ENCODE assay signal across 1 cellular context in genomic region chr1:31765041-31765467, GRCh38.
A peak's percentile ranks its signal among the peaks of the same experiment; 100 is the strongest.
TF ChIP-seq lines count a peak whose summit lies in the region.

No MANE protein-coding gene starts in this region.

TF ChIP-seq in HEK293, 187 proteins besides CTCF, POLR2A, EP300 and RAD21 (continued from another document and continues in another):
- TF ChIP-seq, protein P1, sequence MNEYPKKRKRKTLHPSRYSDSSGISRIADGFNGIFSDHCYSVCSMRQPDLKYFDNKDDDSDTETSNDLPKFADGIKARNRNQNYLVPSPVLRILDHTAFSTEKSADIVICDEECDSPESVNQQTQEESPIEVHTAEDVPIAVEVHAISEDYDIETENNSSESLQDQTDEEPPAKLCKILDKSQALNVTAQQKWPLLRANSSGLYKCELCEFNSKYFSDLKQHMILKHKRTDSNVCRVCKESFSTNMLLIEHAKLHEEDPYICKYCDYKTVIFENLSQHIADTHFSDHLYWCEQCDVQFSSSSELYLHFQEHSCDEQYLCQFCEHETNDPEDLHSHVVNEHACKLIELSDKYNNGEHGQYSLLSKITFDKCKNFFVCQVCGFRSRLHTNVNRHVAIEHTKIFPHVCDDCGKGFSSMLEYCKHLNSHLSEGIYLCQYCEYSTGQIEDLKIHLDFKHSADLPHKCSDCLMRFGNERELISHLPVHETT (tag by site-specific recombination; IDR thresholded peaks at IDR 0.05): no peak
- TF ChIP-seq ZNF626 (tag by site-specific recombination; IDR thresholded peaks at IDR 0.05) (no peak), ZNF302 (tag by site-specific recombination; IDR thresholded peaks at IDR 0.05; ENCODE audit: low read depth) (no peak), ZNF169 (tag by site-specific recombination; IDR thresholded peaks at IDR 0.05) (no peak), KLF1 (tag by site-specific recombination; IDR thresholded peaks at IDR 0.05) (peak; percentile 45; the same call in 1 of the 2 replicates), ZBTB8A (tag by site-specific recombination; IDR thresholded peaks at IDR 0.05) (no peak), KLF7 (tag by site-specific recombination; IDR thresholded peaks at IDR 0.05; ENCODE audit: borderline replicate concordance) (peak; percentile 22; the same call in 1 of the 2 replicates), ZNF223 (tag by site-specific recombination; IDR thresholded peaks at IDR 0.05) (no peak), ZSCAN18 (tag by site-specific recombination; IDR thresholded peaks at IDR 0.05) (no peak), ZIC2 (tag by site-specific recombination; IDR thresholded peaks at IDR 0.05) (0 out of 2 replicates have a peak, but pooled peaks have one; percentile 11), ZNF571 (tag by site-specific recombination; IDR thresholded peaks at IDR 0.05) (no peak), MEIS1 (CRISPR knock-in tag; IDR thresholded peaks at IDR 0.05; ENCODE audit: borderline replicate concordance) (no peak), ZNF473 (tag by site-specific recombination; IDR thresholded peaks at IDR 0.05) (no peak), BCL11B (tag by site-specific recombination; IDR thresholded peaks at IDR 0.05; ENCODE audit: low read depth) (no peak), FEZF1 (tag by site-specific recombination; IDR thresholded peaks at IDR 0.05) (no peak), ZNF157 (tag by site-specific recombination; IDR thresholded peaks at IDR 0.05) (no peak), ZNF704 (tag by site-specific recombination; IDR thresholded peaks at IDR 0.05) (no peak), ZNF398 (tag by site-specific recombination; IDR thresholded peaks at IDR 0.05) (no peak), ZNF624 (tag by site-specific recombination; IDR thresholded peaks at IDR 0.05) (no peak), ZNF221 (tag by site-specific recombination; IDR thresholded peaks at IDR 0.05; ENCODE audit: borderline replicate concordance) (no peak), ZBTB21 (tag by site-specific recombination; IDR thresholded peaks at IDR 0.05) (no peak), ZNF146 (tag by site-specific recombination; IDR thresholded peaks at IDR 0.05) (no peak), ZNF391 (tag by site-specific recombination; IDR thresholded peaks at IDR 0.05; ENCODE audit: borderline replicate concordance, low read depth) (no peak), ZNF501 (tag by site-specific recombination; IDR thresholded peaks at IDR 0.05) (no peak), ZNF174 (tag by site-specific recombination; IDR thresholded peaks at IDR 0.05) (no peak), HIC1 (tag by site-specific recombination; IDR thresholded peaks at IDR 0.05) (peak; percentile 23), ZNF404 (tag by site-specific recombination; IDR thresholded peaks at IDR 0.05) (no peak), TRIM28 (IDR thresholded peaks at IDR 0.05; ENCODE audit: borderline replicate concordance, low read length) (no peak), RBAK (tag by site-specific recombination; IDR thresholded peaks at IDR 0.05) (no peak), ZNF707 (tag by site-specific recombination; IDR thresholded peaks at IDR 0.05) (no peak), HOXA7 (CRISPR knock-in tag; IDR thresholded peaks at IDR 0.05; ENCODE audit: borderline replicate concordance) (no peak), MZF1 (tag by site-specific recombination; IDR thresholded peaks at IDR 0.05; ENCODE audit: borderline replicate concordance) (no peak), KLF17 (tag by site-specific recombination; IDR thresholded peaks at IDR 0.05) (no peak; the same call in 1 of the 2 replicates), ZNF585B (tag by site-specific recombination; IDR thresholded peaks at IDR 0.05) (no peak)
- TF ChIP-seq, protein P2, sequence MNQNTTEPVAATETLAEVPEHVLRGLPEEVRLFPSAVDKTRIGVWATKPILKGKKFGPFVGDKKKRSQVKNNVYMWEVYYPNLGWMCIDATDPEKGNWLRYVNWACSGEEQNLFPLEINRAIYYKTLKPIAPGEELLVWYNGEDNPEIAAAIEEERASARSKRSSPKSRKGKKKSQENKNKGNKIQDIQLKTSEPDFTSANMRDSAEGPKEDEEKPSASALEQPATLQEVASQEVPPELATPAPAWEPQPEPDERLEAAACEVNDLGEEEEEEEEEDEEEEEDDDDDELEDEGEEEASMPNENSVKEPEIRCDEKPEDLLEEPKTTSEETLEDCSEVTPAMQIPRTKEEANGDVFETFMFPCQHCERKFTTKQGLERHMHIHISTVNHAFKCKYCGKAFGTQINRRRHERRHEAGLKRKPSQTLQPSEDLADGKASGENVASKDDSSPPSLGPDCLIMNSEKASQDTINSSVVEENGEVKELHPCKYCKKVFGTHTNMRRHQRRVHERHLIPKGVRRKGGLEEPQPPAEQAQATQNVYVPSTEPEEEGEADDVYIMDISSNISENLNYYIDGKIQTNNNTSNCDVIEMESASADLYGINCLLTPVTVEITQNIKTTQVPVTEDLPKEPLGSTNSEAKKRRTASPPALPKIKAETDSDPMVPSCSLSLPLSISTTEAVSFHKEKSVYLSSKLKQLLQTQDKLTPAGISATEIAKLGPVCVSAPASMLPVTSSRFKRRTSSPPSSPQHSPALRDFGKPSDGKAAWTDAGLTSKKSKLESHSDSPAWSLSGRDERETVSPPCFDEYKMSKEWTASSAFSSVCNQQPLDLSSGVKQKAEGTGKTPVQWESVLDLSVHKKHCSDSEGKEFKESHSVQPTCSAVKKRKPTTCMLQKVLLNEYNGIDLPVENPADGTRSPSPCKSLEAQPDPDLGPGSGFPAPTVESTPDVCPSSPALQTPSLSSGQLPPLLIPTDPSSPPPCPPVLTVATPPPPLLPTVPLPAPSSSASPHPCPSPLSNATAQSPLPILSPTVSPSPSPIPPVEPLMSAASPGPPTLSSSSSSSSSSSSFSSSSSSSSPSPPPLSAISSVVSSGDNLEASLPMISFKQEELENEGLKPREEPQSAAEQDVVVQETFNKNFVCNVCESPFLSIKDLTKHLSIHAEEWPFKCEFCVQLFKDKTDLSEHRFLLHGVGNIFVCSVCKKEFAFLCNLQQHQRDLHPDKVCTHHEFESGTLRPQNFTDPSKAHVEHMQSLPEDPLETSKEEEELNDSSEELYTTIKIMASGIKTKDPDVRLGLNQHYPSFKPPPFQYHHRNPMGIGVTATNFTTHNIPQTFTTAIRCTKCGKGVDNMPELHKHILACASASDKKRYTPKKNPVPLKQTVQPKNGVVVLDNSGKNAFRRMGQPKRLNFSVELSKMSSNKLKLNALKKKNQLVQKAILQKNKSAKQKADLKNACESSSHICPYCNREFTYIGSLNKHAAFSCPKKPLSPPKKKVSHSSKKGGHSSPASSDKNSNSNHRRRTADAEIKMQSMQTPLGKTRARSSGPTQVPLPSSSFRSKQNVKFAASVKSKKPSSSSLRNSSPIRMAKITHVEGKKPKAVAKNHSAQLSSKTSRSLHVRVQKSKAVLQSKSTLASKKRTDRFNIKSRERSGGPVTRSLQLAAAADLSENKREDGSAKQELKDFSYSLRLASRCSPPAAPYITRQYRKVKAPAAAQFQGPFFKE (tag by site-specific recombination; IDR thresholded peaks at IDR 0.05; ENCODE audit: borderline replicate concordance): no peak
- TF ChIP-seq, protein P3, sequence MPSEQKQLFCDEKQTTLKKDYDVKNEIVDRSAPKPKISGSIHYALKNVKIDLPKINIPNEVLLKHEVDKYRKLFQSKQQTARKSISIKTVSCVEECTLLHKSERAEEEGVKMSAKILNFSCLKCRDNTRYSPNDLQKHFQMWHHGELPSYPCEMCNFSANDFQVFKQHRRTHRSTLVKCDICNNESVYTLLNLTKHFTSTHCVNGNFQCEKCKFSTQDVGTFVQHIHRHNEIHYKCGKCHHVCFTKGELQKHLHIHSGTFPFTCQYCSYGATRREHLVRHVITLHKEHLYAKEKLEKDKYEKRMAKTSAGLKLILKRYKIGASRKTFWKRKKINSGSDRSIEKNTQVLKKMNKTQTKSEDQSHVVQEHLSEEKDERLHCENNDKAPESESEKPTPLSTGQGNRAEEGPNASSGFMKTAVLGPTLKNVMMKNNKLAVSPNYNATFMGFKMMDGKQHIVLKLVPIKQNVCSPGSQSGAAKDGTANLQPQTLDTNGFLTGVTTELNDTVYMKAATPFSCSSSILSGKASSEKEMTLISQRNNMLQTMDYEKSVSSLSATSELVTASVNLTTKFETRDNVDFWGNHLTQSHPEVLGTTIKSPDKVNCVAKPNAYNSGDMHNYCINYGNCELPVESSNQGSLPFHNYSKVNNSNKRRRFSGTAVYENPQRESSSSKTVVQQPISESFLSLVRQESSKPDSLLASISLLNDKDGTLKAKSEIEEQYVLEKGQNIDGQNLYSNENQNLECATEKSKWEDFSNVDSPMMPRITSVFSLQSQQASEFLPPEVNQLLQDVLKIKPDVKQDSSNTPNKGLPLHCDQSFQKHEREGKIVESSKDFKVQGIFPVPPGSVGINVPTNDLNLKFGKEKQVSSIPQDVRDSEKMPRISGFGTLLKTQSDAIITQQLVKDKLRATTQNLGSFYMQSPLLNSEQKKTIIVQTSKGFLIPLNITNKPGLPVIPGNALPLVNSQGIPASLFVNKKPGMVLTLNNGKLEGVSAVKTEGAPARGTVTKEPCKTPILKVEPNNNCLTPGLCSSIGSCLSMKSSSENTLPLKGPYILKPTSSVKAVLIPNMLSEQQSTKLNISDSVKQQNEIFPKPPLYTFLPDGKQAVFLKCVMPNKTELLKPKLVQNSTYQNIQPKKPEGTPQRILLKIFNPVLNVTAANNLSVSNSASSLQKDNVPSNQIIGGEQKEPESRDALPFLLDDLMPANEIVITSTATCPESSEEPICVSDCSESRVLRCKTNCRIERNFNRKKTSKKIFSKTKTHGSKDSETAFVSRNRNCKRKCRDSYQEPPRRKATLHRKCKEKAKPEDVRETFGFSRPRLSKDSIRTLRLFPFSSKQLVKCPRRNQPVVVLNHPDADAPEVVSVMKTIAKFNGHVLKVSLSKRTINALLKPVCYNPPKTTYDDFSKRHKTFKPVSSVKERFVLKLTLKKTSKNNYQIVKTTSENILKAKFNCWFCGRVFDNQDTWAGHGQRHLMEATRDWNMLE (tag by site-specific recombination; conservative IDR thresholded peaks at IDR 0.05; ENCODE audit: low read depth): no peak
- TF ChIP-seq, protein P4, sequence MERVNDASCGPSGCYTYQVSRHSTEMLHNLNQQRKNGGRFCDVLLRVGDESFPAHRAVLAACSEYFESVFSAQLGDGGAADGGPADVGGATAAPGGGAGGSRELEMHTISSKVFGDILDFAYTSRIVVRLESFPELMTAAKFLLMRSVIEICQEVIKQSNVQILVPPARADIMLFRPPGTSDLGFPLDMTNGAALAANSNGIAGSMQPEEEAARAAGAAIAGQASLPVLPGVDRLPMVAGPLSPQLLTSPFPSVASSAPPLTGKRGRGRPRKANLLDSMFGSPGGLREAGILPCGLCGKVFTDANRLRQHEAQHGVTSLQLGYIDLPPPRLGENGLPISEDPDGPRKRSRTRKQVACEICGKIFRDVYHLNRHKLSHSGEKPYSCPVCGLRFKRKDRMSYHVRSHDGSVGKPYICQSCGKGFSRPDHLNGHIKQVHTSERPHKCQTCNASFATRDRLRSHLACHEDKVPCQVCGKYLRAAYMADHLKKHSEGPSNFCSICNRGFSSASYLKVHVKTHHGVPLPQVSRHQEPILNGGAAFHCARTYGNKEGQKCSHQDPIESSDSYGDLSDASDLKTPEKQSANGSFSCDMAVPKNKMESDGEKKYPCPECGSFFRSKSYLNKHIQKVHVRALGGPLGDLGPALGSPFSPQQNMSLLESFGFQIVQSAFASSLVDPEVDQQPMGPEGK (tag by site-specific recombination; IDR thresholded peaks at IDR 0.05): peak; percentile 60; the same call in 1 of the 2 replicates
